ENCODE assay signal across 18 cellular contexts in the genomic region with DNA sequence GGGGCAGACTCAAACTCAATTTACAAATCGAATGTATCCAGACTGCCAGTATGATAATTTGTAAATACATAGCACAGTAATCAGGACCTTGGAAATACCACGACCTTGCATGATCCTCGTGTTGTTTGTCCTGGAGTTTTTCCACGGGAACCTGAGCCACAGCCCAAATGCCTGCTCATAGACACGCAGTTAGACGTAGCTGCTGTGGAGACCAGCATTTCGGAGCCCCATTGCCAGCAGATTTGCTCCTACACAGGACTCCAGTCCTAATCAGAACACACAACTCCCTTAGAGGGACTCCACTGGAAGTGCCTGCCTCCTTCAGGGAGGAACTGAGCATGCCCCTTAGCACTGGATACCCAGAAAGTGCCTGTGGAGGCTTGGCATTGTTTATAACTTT.
A peak's percentile ranks its signal among the peaks of the same experiment; 100 is the strongest.
DNase-seq lines count a peak whose midpoint lies in the region; ATAC-seq and TF ChIP-seq lines count a peak whose summit lies in the region.
"Had no signal": no experiment of that assay in that cellular context is flagged by ENCODE, and none has a peak within 500 bp of the region (broad histone marks: within the 10 kb centered on the region; RNA-seq: fewer than 3 reads in every experiment).

No MANE protein-coding gene starts in this region.

- H3K4me1 ChIP-seq in testis (peaks cover 17% of the 10 kb centered on the region), neuronal stem cell (ENCODE audit: control insufficient read depth in 2 of 2, insufficient read depth in 1 of 2, low read depth in 1 of 2, low read length in 2 of 2) (peaks cover 4 to 17% of the 10 kb centered on the region in 2 donors)

- H2BK15ac ChIP-seq in neuronal stem cell (ENCODE audit: low read length) = no peak overlapping the region

- H2AK5ac ChIP-seq in neuronal stem cell (ENCODE audit: low read depth, low read length) = no peak overlapping the region

- H3K4ac ChIP-seq in neuronal stem cell (ENCODE audit: low read length) = no peak overlapping the region

- H3K27ac ChIP-seq in KOPT-K1 (ENCODE audit: low read depth, low read length, poor library complexity, severe bottlenecking) (peak overlapping the region; percentile 24), coronary artery (peak overlapping the region; percentile 63 to 86), testis (peak overlapping the region in 1 of 2 donors; percentile 38), neuronal stem cell (replicated peaks; ENCODE audit: low read length) (no peak overlapping the region)
- H3K27ac ChIP-seq: skin epidermis had no signal

- H2BK5ac ChIP-seq in neuronal stem cell (ENCODE audit: low read length) = no peak overlapping the region

- ATAC-seq in left lobe of liver (peak; percentile 62), HG02840 (IDR thresholded peaks at IDR 0.05; ENCODE audit: low FRiP score, unreplicated experiment) (no peak)

- H3K18ac ChIP-seq in neuronal stem cell (ENCODE audit: low read length) = no peak overlapping the region

- DNase-seq in coronary artery (ENCODE audit: low spot score) (no peak), left lobe of liver (ENCODE audit: low spot score) (no peak), testis (peak; percentile 36), neuronal stem cell (ENCODE audit: low spot score) (no peak), T-helper 9 cell (no peak)
- DNase-seq: activated CD4-positive, alpha-beta memory T cell treated with anti-CD3 and anti-CD28 coated beads for 36 hours; activated CD8-positive, alpha-beta memory T cell treated with anti-CD3 and anti-CD28 coated beads, Interleukin-2, amount 50 U/mL, for 4 hours; DMS79 treated with DMSO at 0.1 percent for 48 hours; GF-D8; head of caudate nucleus; KG1; NCI-H1436; NCI-H2081 treated with DMSO at 0.1 percent for 48 hours; NCI-H748 treated with DMSO at 0.1 percent for 48 hours; thyroid gland had no signal

- no peak overlapping the region for H3K14ac ChIP-seq in neuronal stem cell (ENCODE audit: low read length)

- peaks cover 4% of the 10 kb centered on the region for H3K79me1 ChIP-seq in neuronal stem cell (ENCODE audit: low read depth, low read length)

- 42 to 45% methylated on average over 7 of the region's 7 CpGs for WGBS in testis, 2 donors
- no CpG with 5 or more reads among the region's 7 CpGs for WGBS in neuronal stem cell (ENCODE audit: extremely low coverage in 2 of 2, insufficient read length in 2 of 2, insufficient replicate concordance in 1 of 2), 2 donors

- H2AFZ ChIP-seq in neuronal stem cell (ENCODE audit: low read length) = no peak overlapping the region

- H3K36me3 ChIP-seq in KOPT-K1 (ENCODE audit: insufficient read depth, low read length) = peaks cover 79% of the 10 kb centered on the region
- no peaks in the 10 kb centered on the region for H3K36me3 ChIP-seq in testis (ENCODE audit: low read depth, missing control alignments)
- peaks cover 0 to 1% of the 10 kb centered on the region in 2 donors for H3K36me3 ChIP-seq in neuronal stem cell (replicated peaks in 1 of 2; ENCODE audit: control insufficient read depth in 2 of 2, insufficient read depth in 2 of 2, low read length in 2 of 2)
- H3K36me3 ChIP-seq: thyroid gland had no signal

- H3K23ac ChIP-seq in neuronal stem cell (ENCODE audit: low read depth, low read length, poor library complexity) = no peak overlapping the region

- H3K9me3 ChIP-seq in KOPT-K1 (ENCODE audit: insufficient read depth, low read length, poor library complexity, severe bottlenecking) (no peaks in the 10 kb centered on the region), testis (no peaks in the 10 kb centered on the region), neuronal stem cell (replicated peaks in 1 of 2; ENCODE audit: control insufficient read depth in 2 of 2, insufficient read depth in 1 of 2, low read depth in 1 of 2, low read length in 2 of 2) (no peaks in the 10 kb centered on the region)
- H3K9me3 ChIP-seq: thyroid gland had no signal

- no peak overlapping the region for H3K4me2 ChIP-seq in neuronal stem cell (ENCODE audit: insufficient read depth, low read length, poor library complexity, severe bottlenecking)

- H3K27me3 ChIP-seq in testis = no peaks in the 10 kb centered on the region
- H3K27me3 ChIP-seq in neuronal stem cell (ENCODE audit: control insufficient read depth in 3 of 3, insufficient read depth in 3 of 3, low read depth in 1 of 3, low read length in 3 of 3) = no peaks in the 10 kb centered on the region
- H3K27me3 ChIP-seq: thyroid gland had no signal

- H3K4me3 ChIP-seq in coronary artery = no peak overlapping the region
- no peak overlapping the region for H3K4me3 ChIP-seq in testis
- H3K4me3 ChIP-seq in neuronal stem cell (ENCODE audit: low read length in 2 of 2) = no peak overlapping the region
- H3K4me3 ChIP-seq: skin epidermis, thyroid gland had no signal

- H4K8ac ChIP-seq in neuronal stem cell (ENCODE audit: low read depth, low read length) = no peak overlapping the region

- no peak overlapping the region for H2BK120ac ChIP-seq in neuronal stem cell (ENCODE audit: low read depth, low read length)

- no peak overlapping the region for H3K9ac ChIP-seq in neuronal stem cell (ENCODE audit: low read depth, low read length, poor library complexity)

- intact Hi-C loops in testis (cut with DNase I; ENCODE audit: low total_unique reads) = no loop called here

- no peak overlapping the region for H4K91ac ChIP-seq in neuronal stem cell (ENCODE audit: low read depth, low read length, poor library complexity)

- TF ChIP-seq CTCF in coronary artery (IDR thresholded peaks at IDR 0.05) = no peak
- TF ChIP-seq CTCF in testis (IDR thresholded peaks at IDR 0.05) = no peak

- no peak overlapping the region for H2BK12ac ChIP-seq in neuronal stem cell (ENCODE audit: low read length)

- TF ChIP-seq POLR2A in testis (IDR thresholded peaks at IDR 0.05) = no peak
